Comparison of ENCODE assay signal across 10 cellular contexts in the genomic region with DNA sequence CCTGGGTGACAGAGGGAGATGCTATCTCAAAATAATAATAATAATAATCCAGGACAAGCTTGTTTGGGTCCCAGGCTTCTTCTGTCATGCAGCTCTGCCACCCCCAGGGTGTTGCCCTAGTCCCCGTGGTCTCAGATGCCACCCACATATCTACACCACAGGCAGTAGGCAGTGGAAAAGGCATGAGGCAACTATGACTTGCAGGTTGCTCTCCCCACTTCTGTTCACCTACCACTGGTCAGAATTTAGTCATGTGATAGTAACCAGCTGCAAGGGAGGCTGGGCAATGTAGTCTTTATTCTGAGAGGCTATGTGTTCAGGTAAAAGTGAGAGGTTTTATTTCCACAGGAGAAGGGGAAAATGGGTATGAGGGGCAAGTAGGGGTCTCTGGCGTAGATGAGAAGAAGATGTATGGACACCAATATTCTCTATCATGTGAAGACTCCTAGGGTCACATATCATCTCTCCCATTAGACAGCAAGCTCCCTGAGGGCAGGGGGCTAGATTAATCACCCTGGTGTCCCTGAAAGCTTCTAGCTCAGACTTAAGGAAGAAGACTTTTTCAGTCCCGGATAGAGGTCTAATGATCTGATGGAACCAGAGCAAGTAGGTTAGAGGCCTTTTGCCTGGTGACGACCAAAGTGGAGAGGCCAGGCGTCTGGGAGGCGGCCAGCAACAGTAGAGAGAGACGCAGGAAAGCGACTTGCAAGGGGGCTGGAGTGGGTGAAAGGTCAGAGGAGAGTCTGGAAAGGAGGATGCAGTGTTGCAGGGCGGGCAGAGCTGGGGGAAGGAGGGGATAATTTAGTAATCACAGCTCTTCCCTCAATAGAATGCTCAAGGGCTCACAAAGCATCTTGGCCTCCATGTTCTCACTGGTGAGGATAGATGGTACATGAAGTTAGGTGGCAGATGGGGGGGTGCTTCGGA. TPM values are rescaled to one million over a fixed set of nuclear protein-coding genes. Genes with fewer than 3 reads are reported as not detected.
DNase-seq lines count a peak whose midpoint lies in the region; ATAC-seq and TF ChIP-seq lines count a peak whose summit lies in the region.
"Had no signal": no experiment of that assay in that cellular context is flagged by ENCODE, and none has a peak within 500 bp of the region (broad histone marks: within the 10 kb centered on the region; RNA-seq: fewer than 3 reads in every experiment).

No MANE protein-coding gene starts in this region.

- H3K9me3 ChIP-seq in Caco-2 (no peaks in the 10 kb centered on the region), OCI-LY1 (ENCODE audit: low read length) (no peaks in the 10 kb centered on the region)

- H3K27me3 ChIP-seq in Caco-2 (replicated peaks; ENCODE audit: control insufficient read depth, insufficient read depth, low read length) (no peaks in the 10 kb centered on the region), OCI-LY1 (ENCODE audit: insufficient read depth, low read length) (no peaks in the 10 kb centered on the region)

- POLR2A ChIA-PET in Caco-2 (lab: Charles Lee), result no interaction called here

- DNase-seq in Caco-2, result peak; percentile 30 to 51
- DNase-seq in GM12865 (ENCODE audit: low read depth), result peak; percentile 27
- DNase-seq in epithelial cell of proximal tubule (ENCODE audit: low read depth), result peak; percentile 6
- DNase-seq in AML-193 (lab: John Stamatoyannopoulos, UW), result no peak
- DNase-seq in germinal center (ENCODE audit: low spot score), result no peak
- DNase-seq: activated CD4-positive, alpha-beta T cell treated with anti-CD3 and anti-CD28 coated beads, Interleukin-2, amount 10 ng/mL, durations not matched to agents 7 days and 5 days had no signal

- peak overlapping the region; percentile 20; the same call in 1 of the 2 replicates for H3K4me2 ChIP-seq in OCI-LY1 (ENCODE audit: low read length)

- no peaks in the 10 kb centered on the region for H4K20me1 ChIP-seq in OCI-LY1 (ENCODE audit: insufficient read depth, low read length)

- no TSS peak for BruUV-seq in Caco-2 (replicated peaks; lab: Mats Ljungman, UMichigan)

- H3K4me3 ChIP-seq in Caco-2 (ENCODE audit: low read depth, low read length) (no peak overlapping the region), GM12865 (ENCODE audit: low read depth, low read length) (no peak overlapping the region), OCI-LY1 (ENCODE audit: low read depth, low read length, poor library complexity, severe bottlenecking) (no peak overlapping the region), epithelial cell of proximal tubule (ENCODE audit: low read depth, low read length) (no peak overlapping the region)

- intact Hi-C loops in Caco-2 (cut with micrococcal nuclease; ENCODE audit: unreplicated experiment), result no loop called here

- H3K79me2 ChIP-seq in OCI-LY1 (ENCODE audit: insufficient read depth, low read length), result no peaks in the 10 kb centered on the region

- no peaks in the 10 kb centered on the region for H3K4me1 ChIP-seq in Caco-2
- H3K4me1 ChIP-seq in OCI-LY1 (ENCODE audit: insufficient read depth, low read length, severe bottlenecking), result peaks cover 42% of the 10 kb centered on the region

- H3K27ac Mint-ChIP-seq in Caco-2 (ENCODE audit: unreplicated experiment), result no peak overlapping the region
- H3K27ac Mint-ChIP-seq: activated CD4-positive, alpha-beta T cell treated with anti-CD3 and anti-CD28 coated beads, Interleukin-2, amount 10 ng/mL, durations not matched to agents 7 days and 5 days had no signal

- TF ChIP-seq CTCF in Caco-2 (IDR thresholded peaks at IDR 0.05; ENCODE audit: insufficient read depth in 1 of 2, low read depth in 1 of 2, low read length in 1 of 2, severe bottlenecking in 1 of 2, unreplicated experiment in 1 of 2) (no peak), GM12865 (IDR thresholded peaks at IDR 0.05; ENCODE audit: insufficient read depth, low read depth, low read length, missing control alignments) (no peak), OCI-LY1 (IDR thresholded peaks at IDR 0.05; ENCODE audit: low read length) (no peak), epithelial cell of proximal tubule (conservative IDR thresholded peaks at IDR 0.05; ENCODE audit: low read depth, low read length) (no peak)

- CTCF ChIA-PET in Caco-2 (lab: Charles Lee), result no interaction called here

- H3K36me3 Mint-ChIP-seq in Caco-2 (ENCODE audit: insufficient read depth, unreplicated experiment), result no peaks in the 10 kb centered on the region

- ATAC-seq in GM19351 (IDR thresholded peaks at IDR 0.05; ENCODE audit: unreplicated experiment) (no peak), HG03354 (IDR thresholded peaks at IDR 0.05; ENCODE audit: poor library complexity, severe bottlenecking, unreplicated experiment) (no peak)

- H3K36me3 ChIP-seq in Caco-2 (ENCODE audit: control insufficient read depth, insufficient read depth, low read length) (no peaks in the 10 kb centered on the region), OCI-LY1 (ENCODE audit: insufficient read depth, low read length) (no peaks in the 10 kb centered on the region)

- H3K27me3 Mint-ChIP-seq in Caco-2 (ENCODE audit: insufficient read depth, unreplicated experiment), result peaks cover 5% of the 10 kb centered on the region

- peaks cover 5% of the 10 kb centered on the region for H3K4me1 Mint-ChIP-seq in Caco-2 (ENCODE audit: low read depth, unreplicated experiment)
- H3K4me1 Mint-ChIP-seq: activated CD4-positive, alpha-beta T cell treated with anti-CD3 and anti-CD28 coated beads, Interleukin-2, amount 10 ng/mL, durations not matched to agents 7 days and 5 days had no signal

- H3K4me3 Mint-ChIP-seq in Caco-2 (ENCODE audit: unreplicated experiment), result no peak overlapping the region
- H3K4me3 Mint-ChIP-seq: activated CD4-positive, alpha-beta T cell treated with anti-CD3 and anti-CD28 coated beads, Interleukin-2, amount 10 ng/mL, durations not matched to agents 7 days and 5 days had no signal

- H3K9me3 Mint-ChIP-seq in Caco-2 (ENCODE audit: unreplicated experiment), result peaks cover 10% of the 10 kb centered on the region
- H3K9me3 Mint-ChIP-seq: activated CD4-positive, alpha-beta T cell treated with anti-CD3 and anti-CD28 coated beads, Interleukin-2, amount 10 ng/mL, durations not matched to agents 7 days and 5 days had no signal

- no peak overlapping the region for H2AFZ ChIP-seq in OCI-LY1 (ENCODE audit: low read length)

- no peaks in the 10 kb centered on the region for H3F3A ChIP-seq in OCI-LY1 (ENCODE audit: insufficient read depth, low read length)

- H3K27ac ChIP-seq in OCI-LY1 (ENCODE audit: low read depth, low read length, poor library complexity, severe bottlenecking), result no peak overlapping the region
- H3K27ac ChIP-seq: epithelial cell of prostate had no signal

- H3K9ac ChIP-seq in OCI-LY1 (ENCODE audit: low read length), result no peak overlapping the region

- H3K9me2 ChIP-seq in OCI-LY1 (ENCODE audit: low read depth, low read length), result no peaks in the 10 kb centered on the region

RNA-seq across cellular contexts. Expression of a gene that starts 25.5 kb away (rescaled TPM):
- not detected in 2 replicates for total RNA-seq in Caco-2 (2022)
- 2.6 and 4.0 TPM in 2 replicates for total RNA-seq in epithelial cell of proximal tubule
- total RNA-seq: activated CD4-positive, alpha-beta T cell treated with anti-CD3 and anti-CD28 coated beads, Interleukin-2, amount 10 ng/mL, durations not matched to agents 7 days and 5 days had no signal

RNA-seq across cellular contexts. Expression of a gene that starts 41.0 kb away (rescaled TPM):
- total RNA-seq in Caco-2 (2022), result 188 and 205 TPM in 2 replicates
- 84.8 and 112 TPM in 2 replicates for total RNA-seq in epithelial cell of proximal tubule

Comparison
In these comparisons a context has a peak if more than half of its experiments do, and no peak if none do; other contexts are left out.
1. DNase-seq: peak in Caco-2 (2 of 2), GM12865 (single experiment) and epithelial cell of proximal tubule (single experiment); none in AML-193 (0 of 2) and germinal center (single experiment).